ENCODE assay signal across 33 cellular contexts in genomic region chr14:87581298-87581697, GRCh38.
"Had no signal": no experiment of that assay in that cellular context is flagged by ENCODE, and none has a peak within 500 bp of the region (broad histone marks: within the 10 kb centered on the region; RNA-seq: fewer than 3 reads in every experiment).

No MANE protein-coding gene starts in this region.

- H3K36me3 ChIP-seq: adrenal gland, ascending aorta, brain microvascular endothelial cell, breast epithelium, cardiac muscle cell had no signal

- H3K9me3 ChIP-seq: adrenal gland, ascending aorta, body of pancreas, breast epithelium had no signal

- ATAC-seq: activated naive CD4-positive, alpha-beta T cell treated with anti-CD3 and anti-CD28 coated beads, Interleukin-2, amount 50 U/mL, for 72 hours; activated naive CD8-positive, alpha-beta T cell treated with anti-CD3 and anti-CD28 coated beads, Interleukin-2, amount 50 U/mL, for 24 hours; activated T-cell treated with anti-CD3 and anti-CD28 coated beads, Interleukin-2, amount 50 U/mL, for 4 hours; activated T-cell treated with anti-CD3 and anti-CD28 coated beads, Interleukin-2, amount 50 U/mL, for 72 hours; activated T-helper 17 cell treated with anti-CD3 and anti-CD28 coated beads, Interleukin-2, amount 50 U/mL, for 72 hours; body of pancreas had no signal

- H3K27me3 ChIP-seq: adrenal gland, ascending aorta, body of pancreas, brain microvascular endothelial cell, breast epithelium, cardiac muscle cell had no signal

- FAIRE-seq: astrocyte, bronchial epithelial cell had no signal

- DNase-seq: activated effector memory CD4-positive, alpha-beta T cell treated with anti-CD3 and anti-CD28 coated beads, Interleukin-2, amount 50 U/mL, for 16 hours; activated effector memory CD4-positive, alpha-beta T cell treated with Interleukin-2 at 50 U/mL for 16 hours; activated gamma-delta T cell; activated gamma-delta T cell treated with Interleukin-2 at 50 U/mL for 16 hours; activated naive CD4-positive, alpha-beta T cell; activated naive CD4-positive, alpha-beta T cell treated with anti-CD3 and anti-CD28 coated beads for 36 hours; activated naive CD4-positive, alpha-beta T cell treated with anti-CD3 and anti-CD28 coated beads, Interleukin-2, amount 10 ng/mL, durations not matched to agents 7 days and 5 days; activated naive CD4-positive, alpha-beta T cell treated with anti-CD3 and anti-CD28 coated beads, Interleukin-2, amount 50 U/mL, for 16 hours; activated naive CD4-positive, alpha-beta T cell treated with Interleukin-2 at 50 U/mL for 16 hours; activated naive CD8-positive, alpha-beta T cell treated with anti-CD3 and anti-CD28 coated beads for 36 hours; activated naive CD8-positive, alpha-beta T cell treated with anti-CD3 and anti-CD28 coated beads, Interleukin-2, amount 10 ng/mL, durations not matched to agents 7 days and 5 days; activated naive CD8-positive, alpha-beta T cell treated with anti-CD3 and anti-CD28 coated beads, Interleukin-2, amount 50 U/mL, for 24 hours; activated T-cell treated with anti-CD3 and anti-CD28 coated beads, Interleukin-2, amount 50 U/mL, for 24 hours; activated T-cell treated with anti-CD3 and anti-CD28 coated beads, Interleukin-2, amount 50 U/mL, for 4 hours; activated T-cell treated with anti-CD3 and anti-CD28 coated beads, Interleukin-2, amount 50 U/mL, for 48 hours; activated T-cell treated with anti-CD3 and anti-CD28 coated beads, Interleukin-2, amount 50 U/mL, for 72 hours; adrenal gland; amniotic stem cell; amygdala; anterior cingulate cortex; aorta; body of pancreas; brain microvascular endothelial cell; caudate nucleus; central memory CD4-positive, alpha-beta T cell; cerebellar nuclear complex had no signal

- H3K4me3 ChIP-seq: adrenal gland, ascending aorta, body of pancreas, breast epithelium, cardiac muscle cell had no signal

- H3K27ac ChIP-seq: adrenal gland, ascending aorta, body of pancreas, brain microvascular endothelial cell, breast epithelium, cardiac muscle cell had no signal

- H3K4me1 ChIP-seq: adrenal gland, ascending aorta, breast epithelium had no signal
